ENCODE assay signal across 9 cellular contexts in genomic region chr17:69501591-69502468, GRCh38.
DNase-seq lines count a peak whose midpoint lies in the region; ATAC-seq and TF ChIP-seq lines count a peak whose summit lies in the region.
"Had no signal": no experiment of that assay in that cellular context is flagged by ENCODE, and none has a peak within 500 bp of the region (broad histone marks: within the 10 kb centered on the region; RNA-seq: fewer than 3 reads in every experiment).

No MANE protein-coding gene starts in this region.

- no peak overlapping the region for H2BK15ac ChIP-seq in mesendoderm (replicated peaks; ENCODE audit: low read depth)

- TF ChIP-seq CTCF in upper lobe of left lung (IDR thresholded peaks at IDR 0.05), result no peak

- H3K36me3 ChIP-seq in duodenal mucosa (ENCODE audit: control insufficient read depth in 1 of 2, insufficient read depth in 2 of 2, low read length in 2 of 2) (no peaks in the 10 kb centered on the region), mesendoderm (ENCODE audit: control insufficient read depth, insufficient read depth, low read length) (no peaks in the 10 kb centered on the region), upper lobe of left lung (no peaks in the 10 kb centered on the region)

- H4K5ac ChIP-seq in mesendoderm (ENCODE audit: low read length), result no peak overlapping the region

- no peak overlapping the region for H4K8ac ChIP-seq in mesendoderm (ENCODE audit: low read depth, low read length)

- no peaks in the 10 kb centered on the region for H3K79me1 ChIP-seq in mesendoderm (ENCODE audit: low read length)

- TF ChIP-seq POLR2A in upper lobe of left lung (IDR thresholded peaks at IDR 0.05), result no peak

- TF ChIP-seq EP300 in upper lobe of left lung (IDR thresholded peaks at IDR 0.05), result no peak

- no peaks in the 10 kb centered on the region for H3K79me2 ChIP-seq in mesendoderm (ENCODE audit: control insufficient read depth, insufficient read depth, low read length)

- H3K23ac ChIP-seq in mesendoderm (ENCODE audit: low read length), result no peak overlapping the region

- H2AK5ac ChIP-seq in mesendoderm (ENCODE audit: low read length), result no peak overlapping the region

- peak overlapping the region; percentile 30 for H3K27ac ChIP-seq in duodenal mucosa (ENCODE audit: low read depth, low read length)
- peak overlapping the region; percentile 2 for H3K27ac ChIP-seq in mesendoderm (ENCODE audit: low read depth, low read length)
- H3K27ac ChIP-seq in upper lobe of left lung, result peak overlapping the region; percentile 7 to 67 (median 51)

- no peak overlapping the region for H3K4ac ChIP-seq in mesendoderm (ENCODE audit: low read depth, low read length)

- peaks cover 17 to 27% of the 10 kb centered on the region in 2 donors for H3K4me1 ChIP-seq in duodenal mucosa (ENCODE audit: control insufficient read depth in 1 of 2, insufficient read depth in 2 of 2, low read length in 2 of 2)
- H3K4me1 ChIP-seq in mesendoderm (ENCODE audit: control insufficient read depth, low read depth, low read length), result peaks cover 3% of the 10 kb centered on the region
- H3K4me1 ChIP-seq in upper lobe of left lung, result peaks cover 0 to 24% (median 17%) of the 10 kb centered on the region in 4 donors

- peak overlapping the region; percentile 69 to 75 for H3K4me3 ChIP-seq in duodenal mucosa (ENCODE audit: low read depth in 1 of 2, low read length in 2 of 2)
- no peak overlapping the region for H3K4me3 ChIP-seq in mesendoderm (ENCODE audit: low read length)
- H3K4me3 ChIP-seq in upper lobe of left lung, result peak overlapping the region in 3 of 4 donors; percentile 6 to 35 (median 21)

- H2BK120ac ChIP-seq in mesendoderm (ENCODE audit: low read depth, low read length), result no peak overlapping the region

- no peak overlapping the region for H2BK5ac ChIP-seq in mesendoderm (ENCODE audit: low read length)

- no peak overlapping the region for H3K4me2 ChIP-seq in mesendoderm (ENCODE audit: low read length)

- DNase-seq in AG20443 (ENCODE audit: low spot score) (peak; percentile 52), NCI-H460 (ENCODE audit: extremely low read depth, low read depth) (peak; percentile 37), mesendoderm (peak; percentile 85), upper lobe of left lung (peak in 1 of 2 donors; percentile 58), T-helper 2 cell (no peak)

- H3K56ac ChIP-seq in mesendoderm (ENCODE audit: low read length), result peak overlapping the region; percentile 80

- H3K9me3 ChIP-seq in duodenal mucosa (ENCODE audit: control insufficient read depth in 1 of 2, low read length in 2 of 2) (no peaks in the 10 kb centered on the region), upper lobe of left lung (no peaks in the 10 kb centered on the region)

- no CpG with 5 or more reads among the region's 14 CpGs for WGBS in mesendoderm (ENCODE audit: extremely low coverage, insufficient coverage, low lambda C conversion rate)
- WGBS in upper lobe of left lung, 2 donors, result 20 to 33% methylated on average over 14 of the region's 14 CpGs

- H3K9ac ChIP-seq in duodenal mucosa (ENCODE audit: low read depth in 1 of 2, low read length in 2 of 2), result peak overlapping the region; percentile 24 to 44
- H3K9ac ChIP-seq in mesendoderm (ENCODE audit: low read length), result peak overlapping the region; percentile 57

- ATAC-seq in GM21825 (IDR thresholded peaks at IDR 0.05; ENCODE audit: unreplicated experiment), result peak; percentile 49
- peak in 1 of 2 donors; percentile 79 for ATAC-seq in upper lobe of left lung (ENCODE audit: low FRiP score in 2 of 2)
- no peak for ATAC-seq in GM19324 (IDR thresholded peaks at IDR 0.05; ENCODE audit: low FRiP score, unreplicated experiment)
- ATAC-seq: HCT116 had no signal

- H3K18ac ChIP-seq in mesendoderm (ENCODE audit: low read length), result peak overlapping the region; percentile 55

- no peaks in the 10 kb centered on the region for H3K27me3 ChIP-seq in duodenal mucosa (ENCODE audit: control insufficient read depth in 1 of 2, insufficient read depth in 2 of 2, low read length in 2 of 2)
- H3K27me3 ChIP-seq in mesendoderm (ENCODE audit: insufficient read depth, low read length, poor library complexity), result no peaks in the 10 kb centered on the region
- no peaks in the 10 kb centered on the region for H3K27me3 ChIP-seq in upper lobe of left lung

Comparison
In these comparisons a context has a peak if more than half of its experiments do, and no peak if none do; other contexts are left out.
1. DNase-seq: peak in AG20443 (single experiment), NCI-H460 (single experiment) and mesendoderm (single experiment); none in T-helper 2 cell (0 of 5).
2. Peak in every context shown above with its lines, with median percentiles within 50 percentile points of each other: H3K27ac ChIP-seq.